Comparison of ENCODE assay signal across 20 cellular contexts in genomic region chr2:66872926-66873714, GRCh38.
DNase-seq lines count a peak whose midpoint lies in the region; TF ChIP-seq lines count a peak whose summit lies in the region.
"Had no signal": no experiment of that assay in that cellular context is flagged by ENCODE, and none has a peak within 500 bp of the region (broad histone marks: within the 10 kb centered on the region; RNA-seq: fewer than 3 reads in every experiment).

No MANE protein-coding gene starts in this region.

- H3K36me3 Mint-ChIP-seq in type B pancreatic cell = no peaks in the 10 kb centered on the region
- H3K36me3 Mint-ChIP-seq: activated naive CD4-positive, alpha-beta T cell treated with anti-CD3 and anti-CD28 coated beads, Interleukin-2, amount 50 U/mL, for 72 hours; CD14-positive monocyte; natural killer cell treated with Interleukin-12 subunit alpha and Interleukin-12 subunit beta and Interleukin-15 and Interleukin-18, amount 100 ng/mL, for 72 hours had no signal

- peak; percentile 10 for DNase-seq in NCI-H2171 treated with DMSO at 0.1 percent for 48 hours (lab: John Stamatoyannopoulos, UW)
- DNase-seq in NCI-H2171 (lab: John Stamatoyannopoulos, UW) = no peak
- peak; percentile 53 for DNase-seq in RPMI7951 (ENCODE audit: low read depth)
- DNase-seq in hepatocyte (ENCODE audit: low spot score) = no peak
- DNase-seq in type B pancreatic cell (ENCODE audit: extremely low spot score, unreplicated experiment) = no peak
- no peak for DNase-seq in stomach
- DNase-seq in erythroblast (lab: John Stamatoyannopoulos, UW) = no peak
- no peak for DNase-seq in activated CD8-positive, alpha-beta memory T cell treated with anti-CD3 and anti-CD28 coated beads, Interleukin-2, amount 50 U/mL, for 4 hours
- DNase-seq: activated CD4-positive, CD25-positive, alpha-beta regulatory T cell; activated T-cell treated with anti-CD3 and anti-CD28 coated beads, Interleukin-2, amount 50 U/mL, for 72 hours; cortex of kidney; NCI-H187 treated with DMSO at 0.1 percent for 48 hours; NCI-H526; stimulated activated CD4-positive, alpha-beta T cell treated with anti-CD3 and anti-CD28 coated beads, Interleukin-12 subunit alpha, Interleukin-12 subunit beta, amount 100 ng/mL, for 4 hours; tibial artery had no signal

- H3K9me3 ChIP-seq in hepatocyte (ENCODE audit: low read depth) (no peaks in the 10 kb centered on the region), stomach (no peaks in the 10 kb centered on the region)
- H3K9me3 ChIP-seq: tibial artery had no signal

- H4K20me1 ChIP-seq in hepatocyte (ENCODE audit: insufficient read depth, poor library complexity, severe bottlenecking) = no peaks in the 10 kb centered on the region

- 45% methylated on average over 8 of the region's 8 CpGs for WGBS in hepatocyte (ENCODE audit: low lambda C conversion rate, missing lambda C conversion rate)
- 18 to 41% (median 27%) methylated on average over 8 of the region's 8 CpGs for WGBS in stomach, 5 donors

- H3K4me2 ChIP-seq in hepatocyte = peak overlapping the region; percentile 9

- H3K4me1 ChIP-seq in hepatocyte (ENCODE audit: insufficient read depth) (peaks cover 4% of the 10 kb centered on the region), stomach (peaks cover 4 to 30% (median 18%) of the 10 kb centered on the region in 4 donors)
- H3K4me1 ChIP-seq: tibial artery had no signal

- H3K27ac ChIP-seq in hepatocyte (no peak overlapping the region), stomach (no peak overlapping the region)
- H3K27ac ChIP-seq: tibial artery had no signal

- H3K4me3 ChIP-seq in hepatocyte = no peak overlapping the region
- no peak overlapping the region for H3K4me3 ChIP-seq in stomach
- H3K4me3 ChIP-seq: lung, tibial artery had no signal

- H3K4me3 Mint-ChIP-seq in type B pancreatic cell = peak overlapping the region; percentile 0
- H3K4me3 Mint-ChIP-seq: activated T-cell treated with anti-CD3 and anti-CD28 coated beads, Interleukin-2, amount 50 U/mL, for 72 hours; CD14-positive monocyte; natural killer cell treated with Interleukin-12 subunit alpha and Interleukin-12 subunit beta and Interleukin-15 and Interleukin-18, amount 100 ng/mL, for 72 hours; T-helper 2 cell treated with Interferon-gamma antibody and Interleukin-4, amounts not matched to agents 5 μg/mL and 100 μg/mL, for 36 hours had no signal

- H3K36me3 ChIP-seq in hepatocyte (replicated peaks; ENCODE audit: insufficient read depth, low read depth) = no peaks in the 10 kb centered on the region
- no peaks in the 10 kb centered on the region for H3K36me3 ChIP-seq in stomach
- H3K36me3 ChIP-seq: tibial artery had no signal

- TF ChIP-seq EP300 in stomach (IDR thresholded peaks at IDR 0.05) = no peak

- H3K27ac Mint-ChIP-seq in type B pancreatic cell = no peak overlapping the region
- H3K27ac Mint-ChIP-seq: activated naive CD4-positive, alpha-beta T cell treated with anti-CD3 and anti-CD28 coated beads, Interleukin-2, amount 50 U/mL, for 72 hours; activated T-cell treated with anti-CD3 and anti-CD28 coated beads, Interleukin-2, amount 50 U/mL, for 72 hours; CD14-positive monocyte; natural killer cell treated with Interleukin-12 subunit alpha and Interleukin-12 subunit beta and Interleukin-15 and Interleukin-18, amount 100 ng/mL, for 72 hours; T-helper 2 cell treated with Interferon-gamma antibody and Interleukin-4, amounts not matched to agents 5 μg/mL and 100 μg/mL, for 36 hours had no signal

- intact Hi-C loops in stomach (cut with DNase I; ENCODE audit: low total_unique reads) = no loop called here

- H3K4me1 Mint-ChIP-seq in type B pancreatic cell (ENCODE audit: unreplicated experiment) = peaks cover 21% of the 10 kb centered on the region
- H3K4me1 Mint-ChIP-seq: CD14-positive monocyte had no signal

- H3K27me3 Mint-ChIP-seq in type B pancreatic cell = no peaks in the 10 kb centered on the region

- peaks cover 4% of the 10 kb centered on the region for H3K9me3 Mint-ChIP-seq in type B pancreatic cell
- H3K9me3 Mint-ChIP-seq: T-helper 2 cell treated with Interferon-gamma antibody and Interleukin-4, amounts not matched to agents 5 μg/mL and 100 μg/mL, for 36 hours had no signal

- no peaks in the 10 kb centered on the region for H3K27me3 ChIP-seq in hepatocyte
- no peaks in the 10 kb centered on the region for H3K27me3 ChIP-seq in stomach
- H3K27me3 ChIP-seq: tibial artery had no signal

- no peak for TF ChIP-seq CTCF in hepatocyte (IDR thresholded peaks at IDR 0.05; ENCODE audit: poor library complexity)
- no peak for TF ChIP-seq CTCF in type B pancreatic cell (conservative IDR thresholded peaks at IDR 0.05)
- TF ChIP-seq CTCF in stomach (IDR thresholded peaks at IDR 0.05) = no peak

- H3K79me2 ChIP-seq in hepatocyte = no peaks in the 10 kb centered on the region

- TF ChIP-seq POLR2A in stomach (IDR thresholded peaks at IDR 0.05) = no peak
- no peak for TF ChIP-seq POLR2A in erythroblast (IDR thresholded peaks at IDR 0.05; ENCODE audit: low read length)

- H2AFZ ChIP-seq in hepatocyte = no peak overlapping the region

- no peaks in the 10 kb centered on the region for H3K9me2 ChIP-seq in hepatocyte (replicated peaks; ENCODE audit: insufficient read depth)

Comparison
In these comparisons a context has a peak if more than half of its experiments do, and no peak if none do; other contexts are left out.
1. DNase-seq: peak in NCI-H2171 treated with DMSO at 0.1 percent for 48 hours (single experiment) and RPMI7951 (single experiment); none in NCI-H2171 (single experiment), hepatocyte (single experiment), type B pancreatic cell (single experiment), stomach (single experiment), erythroblast (0 of 2) and activated CD8-positive, alpha-beta memory T cell treated with anti-CD3 and anti-CD28 coated beads, Interleukin-2, amount 50 U/mL, for 4 hours (single experiment).